In genomic region chr6:137261393-137262154, GRCh38 we compare ENCODE assay signal across 9 cellular contexts. TPM values are rescaled to one million over a fixed set of nuclear protein-coding genes. Genes with fewer than 3 reads are reported as not detected.
DNase-seq lines count a peak whose midpoint lies in the region; ATAC-seq and TF ChIP-seq lines count a peak whose summit lies in the region.
"Had no signal": no experiment of that assay in that cellular context is flagged by ENCODE, and none has a peak within 500 bp of the region (broad histone marks: within the 10 kb centered on the region; RNA-seq: fewer than 3 reads in every experiment).

No MANE protein-coding gene starts in this region.

- no peak for TF ChIP-seq CTCF in fibroblast of the aortic adventitia (IDR thresholded peaks at IDR 0.05; ENCODE audit: insufficient read depth, low read length)
- no peak for TF ChIP-seq CTCF in tibial nerve (IDR thresholded peaks at IDR 0.05)

- H3K4me3 ChIP-seq in fibroblast of the aortic adventitia (ENCODE audit: low read depth, low read length) (no peak overlapping the region), tibial nerve (no peak overlapping the region)

- H3K27me3 ChIP-seq in tibial nerve, result no peaks in the 10 kb centered on the region

- 15 to 33% methylated on average over 3 of the region's 3 CpGs for WGBS in tibial nerve, 2 donors

- peak; percentile 42 to 72 for DNase-seq in NOMO-1 (lab: John Stamatoyannopoulos, UW; ENCODE audit: unreplicated experiment in 2 of 2)
- DNase-seq in fibroblast of the aortic adventitia (ENCODE audit: low read depth), result peak; percentile 26
- no peak for DNase-seq in tibial nerve (ENCODE audit: low spot score in 2 of 2)
- DNase-seq in NCI-H69 (lab: John Stamatoyannopoulos, UW), result no peak
- DNase-seq in activated T-cell treated with anti-CD3 and anti-CD28 coated beads, Interleukin-2, amount 50 U/mL, for 24 hours, result no peak
- DNase-seq: left cardiac atrium had no signal

- H3K9me3 Mint-ChIP-seq in activated T-cell treated with anti-CD3 and anti-CD28 coated beads, Interleukin-2, amount 50 U/mL, for 24 hours, result no peaks in the 10 kb centered on the region

- H3K36me3 Mint-ChIP-seq in activated T-cell treated with anti-CD3 and anti-CD28 coated beads, Interleukin-2, amount 50 U/mL, for 24 hours (ENCODE audit: low read depth), result no peaks in the 10 kb centered on the region

- no peak overlapping the region for H3K27ac Mint-ChIP-seq in activated T-cell treated with anti-CD3 and anti-CD28 coated beads, Interleukin-2, amount 50 U/mL, for 24 hours

- H3K4me3 Mint-ChIP-seq in activated T-cell treated with anti-CD3 and anti-CD28 coated beads, Interleukin-2, amount 50 U/mL, for 24 hours, result no peak overlapping the region

- peaks cover 15% of the 10 kb centered on the region for H3K4me1 Mint-ChIP-seq in activated T-cell treated with anti-CD3 and anti-CD28 coated beads, Interleukin-2, amount 50 U/mL, for 24 hours (ENCODE audit: low read depth)

- TF ChIP-seq EP300 in tibial nerve (IDR thresholded peaks at IDR 0.05), result peak in 1 of 2 donors; percentile 53

- H3K36me3 ChIP-seq in tibial nerve, result no peaks in the 10 kb centered on the region

- peak overlapping the region in 3 of 4 donors; percentile 42 to 69 (median 47) for H3K27ac ChIP-seq in tibial nerve
- H3K27ac ChIP-seq: HL-60 had no signal

- ATAC-seq in GM19463 (IDR thresholded peaks at IDR 0.05; ENCODE audit: unreplicated experiment) (peak; percentile 47), HG02973 (IDR thresholded peaks at IDR 0.05; ENCODE audit: unreplicated experiment) (no peak)

- H3K4me1 ChIP-seq in tibial nerve, result peaks cover 0 to 34% (median 12%) of the 10 kb centered on the region in 4 donors

- H3K9me3 ChIP-seq in tibial nerve, result peaks cover 0 to 7% (median 0%) of the 10 kb centered on the region in 4 donors

- peaks cover 21% of the 10 kb centered on the region for H3K27me3 Mint-ChIP-seq in activated T-cell treated with anti-CD3 and anti-CD28 coated beads, Interleukin-2, amount 50 U/mL, for 24 hours

- TF ChIP-seq POLR2A in tibial nerve (IDR thresholded peaks at IDR 0.05), result no peak

RNA-seq across cellular contexts. Expression of gene IFNGR1, which starts 42.4 kb away (rescaled TPM):
- 45.3 and 58.5 TPM in 2 replicates for total RNA-seq in fibroblast of the aortic adventitia (ENCODE audit: low replicate concordance)
- total RNA-seq in tibial nerve, result 100 to 1,000 TPM in 1 of 4 donors, 10 to 100 TPM in 3; 73.8 to 125 (median 97.8) TPM

Comparison
In these comparisons a context has a peak if more than half of its experiments do, and no peak if none do; other contexts are left out.
1. DNase-seq: peak in NOMO-1 (2 of 2) and fibroblast of the aortic adventitia (single experiment); none in tibial nerve (0 of 2), NCI-H69 (single experiment) and activated T-cell treated with anti-CD3 and anti-CD28 coated beads, Interleukin-2, amount 50 U/mL, for 24 hours (single experiment).